Comparison of ENCODE assay signal across 8 cellular contexts in the genomic region with DNA sequence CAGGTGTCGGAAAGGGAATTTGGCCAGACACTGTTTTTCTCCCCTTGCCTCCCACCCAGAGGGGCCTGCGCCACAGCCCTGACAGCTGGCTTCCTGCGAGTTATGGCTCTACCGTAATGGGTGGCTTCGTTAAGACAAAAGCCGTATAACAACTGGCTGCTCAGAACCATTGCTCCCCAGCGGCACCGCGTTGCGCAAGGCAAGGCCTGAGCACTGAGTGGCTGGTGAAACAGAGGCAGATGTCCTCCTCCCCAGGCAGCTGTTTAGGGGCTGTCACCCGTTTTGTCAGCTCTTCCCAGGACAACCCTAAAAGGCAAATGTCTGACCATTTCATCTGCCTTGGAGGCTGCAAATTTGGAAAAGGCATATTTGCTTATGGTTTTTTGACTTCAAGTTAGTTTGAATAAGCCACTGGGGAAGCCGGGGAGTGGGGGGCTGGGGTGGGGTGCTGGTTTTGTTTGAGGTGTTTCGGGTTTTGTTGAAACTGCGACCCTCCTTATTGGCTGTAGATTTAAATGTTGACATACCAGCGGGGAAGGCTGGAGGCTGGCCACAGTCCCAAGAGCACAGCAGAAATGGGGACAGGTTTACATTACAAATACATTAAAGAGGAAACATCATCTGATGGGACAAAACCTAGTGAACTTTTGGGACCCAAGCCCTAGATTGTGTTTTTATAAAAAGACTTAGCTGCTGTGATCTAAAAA. TPM values are rescaled to one million over a fixed set of nuclear protein-coding genes. Genes with fewer than 3 reads are reported as not detected.
A peak's percentile ranks its signal among the peaks of the same experiment; 100 is the strongest.
DNase-seq lines count a peak whose midpoint lies in the region; ATAC-seq and TF ChIP-seq lines count a peak whose summit lies in the region.

No MANE protein-coding gene starts in this region.

- H3K27me3 ChIP-seq in gastrocnemius medialis, result peaks cover 31 to 44% (median 39%) of the 10 kb centered on the region in 3 donors

- POLR2A ChIA-PET in activated CD4-positive, alpha-beta T cell treated with anti-CD3 and anti-CD28 coated beads, Interleukin-2, amount 10 ng/mL, durations not matched to agents 7 days and 5 days (lab: Charles Lee), result interaction anchor here (0.8 to 1.0 kb wide), 3 partner anchors 10 to 27 kb away, joined by 3 to 4 read pairs (median 4); no protein-coding TSS in a partner anchor

- peaks cover 14 to 18% of the 10 kb centered on the region in 2 donors for H3K4me1 ChIP-seq in gastrocnemius medialis

- TF ChIP-seq CTCF in gastrocnemius medialis (IDR thresholded peaks at IDR 0.05 in 4 of 5, conservative IDR thresholded peaks at IDR 0.05 in 1 of 5), result no peak

- peaks cover 41% of the 10 kb centered on the region for H3K36me3 Mint-ChIP-seq in activated CD4-positive, alpha-beta T cell treated with anti-CD3 and anti-CD28 coated beads, Interleukin-2, amount 10 ng/mL, durations not matched to agents 7 days and 5 days (ENCODE audit: low read depth)

- no peaks in the 10 kb centered on the region for H3K27me3 Mint-ChIP-seq in activated CD4-positive, alpha-beta T cell treated with anti-CD3 and anti-CD28 coated beads, Interleukin-2, amount 10 ng/mL, durations not matched to agents 7 days and 5 days

- peak; percentile 75 for ATAC-seq in Right ventricle myocardium inferior
- peak; percentile 51 to 71 for ATAC-seq in gastrocnemius medialis
- no peak for ATAC-seq in HG02763 (IDR thresholded peaks at IDR 0.05; ENCODE audit: unreplicated experiment)

- H3K4me3 ChIP-seq in gastrocnemius medialis, result peak overlapping the region; percentile 44 to 53 (median 50)

- peak; percentile 81 for DNase-seq in Right ventricle myocardium inferior (ENCODE audit: missing footprints)
- no peak for DNase-seq in cardiac septum (ENCODE audit: low spot score)
- peak; percentile 64 for DNase-seq in activated CD4-positive, alpha-beta T cell treated with anti-CD3 and anti-CD28 coated beads, Interleukin-2, amount 10 ng/mL, durations not matched to agents 7 days and 5 days
- DNase-seq in germinal center (ENCODE audit: low spot score), result peak; percentile 35
- DNase-seq in gastrocnemius medialis, result peak; percentile 18 to 64
- DNase-seq in NCI-H2227 (lab: John Stamatoyannopoulos, UW; ENCODE audit: unreplicated experiment), result no peak
- DNase-seq in kidney tubule cell (ENCODE audit: low spot score), result no peak

- peaks cover 48% of the 10 kb centered on the region for H3K4me1 Mint-ChIP-seq in activated CD4-positive, alpha-beta T cell treated with anti-CD3 and anti-CD28 coated beads, Interleukin-2, amount 10 ng/mL, durations not matched to agents 7 days and 5 days

- H3K4me3 Mint-ChIP-seq in activated CD4-positive, alpha-beta T cell treated with anti-CD3 and anti-CD28 coated beads, Interleukin-2, amount 10 ng/mL, durations not matched to agents 7 days and 5 days, result peak overlapping the region; percentile 99

- no peak overlapping the region for H3K27ac ChIP-seq in gastrocnemius medialis

- H3K36me3 ChIP-seq in gastrocnemius medialis, result no peaks in the 10 kb centered on the region

- in situ Hi-C loops in gastrocnemius medialis (cut with MboI; ENCODE audit: low sequenced_read_pairs in 4 of 4), result no loop called here

- H3K9me3 ChIP-seq in gastrocnemius medialis, result no peaks in the 10 kb centered on the region

- no peak for TF ChIP-seq POLR2A in gastrocnemius medialis (IDR thresholded peaks at IDR 0.05)

- CTCF ChIA-PET in activated CD4-positive, alpha-beta T cell treated with anti-CD3 and anti-CD28 coated beads, Interleukin-2, amount 10 ng/mL, durations not matched to agents 7 days and 5 days (lab: Charles Lee), result interaction anchor here (0.6 to 1.4 kb wide), 7 partner anchors 11 to 518 kb away, joined by 3 to 5 read pairs (median 3); no protein-coding TSS in a partner anchor

- H3K9me3 Mint-ChIP-seq in activated CD4-positive, alpha-beta T cell treated with anti-CD3 and anti-CD28 coated beads, Interleukin-2, amount 10 ng/mL, durations not matched to agents 7 days and 5 days, result no peaks in the 10 kb centered on the region

- intact Hi-C loops in Right ventricle myocardium inferior (cut with DNase I) (no loop called here), cardiac septum (cut with DNase I) (no loop called here), gastrocnemius medialis (cut with DNase I; ENCODE audit: low total_unique reads) (no loop called here)

- peak overlapping the region; percentile 100 for H3K27ac Mint-ChIP-seq in activated CD4-positive, alpha-beta T cell treated with anti-CD3 and anti-CD28 coated beads, Interleukin-2, amount 10 ng/mL, durations not matched to agents 7 days and 5 days

RNA-seq across cellular contexts. Expression of gene SPOCK2, which starts 0.7 kb away (rescaled TPM):
- total RNA-seq in Right ventricle myocardium inferior (10.4 TPM), cardiac septum (7.5 TPM), gastrocnemius medialis (1 to 10 TPM; 3.4 to 6.7 (median 5.3) TPM)
- 100 to 1,000 TPM; 423 to 424 TPM for total RNA-seq in activated CD4-positive, alpha-beta T cell treated with anti-CD3 and anti-CD28 coated beads, Interleukin-2, amount 10 ng/mL, durations not matched to agents 7 days and 5 days

Comparison
In these comparisons a context has a peak if more than half of its experiments do, and no peak if none do; other contexts are left out.
1. DNase-seq: peak in Right ventricle myocardium inferior (single experiment), activated CD4-positive, alpha-beta T cell treated with anti-CD3 and anti-CD28 coated beads, Interleukin-2, amount 10 ng/mL, durations not matched to agents 7 days and 5 days (single experiment), germinal center (single experiment) and gastrocnemius medialis (2 of 2); none in cardiac septum (single experiment), NCI-H2227 (single experiment) and kidney tubule cell (single experiment).
2. RNA of gene SPOCK2, which starts 0.7 kb away (total RNA-seq): 423 to 424 TPM in activated CD4-positive, alpha-beta T cell treated with anti-CD3 and anti-CD28 coated beads, Interleukin-2, amount 10 ng/mL, durations not matched to agents 7 days and 5 days; 10.4 TPM in Right ventricle myocardium inferior (single experiment), 7.5 TPM in cardiac septum (single experiment) and 3.4 to 6.7 TPM in gastrocnemius medialis; every median in the first group is over 10 times any median in the second.